ENCODE assay signal across 8 cellular contexts in the genomic region with DNA sequence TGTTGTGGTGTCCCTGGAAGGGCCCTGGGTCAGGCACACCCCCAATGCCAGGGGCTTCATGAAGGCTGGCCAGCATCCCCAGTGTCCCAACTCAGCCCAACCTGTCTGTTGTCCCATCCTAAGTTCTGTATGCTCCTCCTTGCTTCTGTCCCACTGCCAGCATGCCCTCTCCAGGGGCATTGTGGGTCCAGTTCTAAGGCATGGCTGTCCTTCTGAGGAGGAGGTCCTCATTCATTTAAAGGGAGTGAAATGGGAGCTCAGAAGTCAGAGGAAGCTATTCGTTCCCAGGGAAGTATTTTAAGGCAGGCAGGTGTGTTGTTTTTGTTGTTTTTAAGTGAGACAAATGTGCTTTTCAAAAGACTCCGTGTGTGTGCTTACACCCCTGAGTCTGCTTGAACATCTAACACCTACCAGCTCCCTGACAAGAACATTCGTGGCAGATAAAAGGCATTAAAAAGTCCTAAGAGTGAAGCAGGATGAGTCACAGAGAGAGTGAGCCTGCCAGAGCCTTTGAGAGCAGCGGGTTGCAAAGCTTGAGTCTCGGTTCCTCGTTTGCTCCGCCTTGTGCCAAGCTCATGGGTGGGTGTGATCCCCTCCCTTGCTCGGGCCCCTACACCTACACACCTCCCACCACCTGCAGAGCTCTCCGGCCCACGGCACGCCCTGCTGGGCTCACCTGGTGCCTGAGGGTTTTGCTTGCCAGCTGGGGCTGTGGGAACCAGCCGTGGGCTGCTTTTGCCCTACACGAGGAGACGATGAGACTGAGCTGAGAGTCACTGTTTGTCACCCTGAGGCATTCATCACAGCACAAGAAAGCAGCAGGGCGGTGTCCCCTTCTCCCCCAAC.
A peak's percentile ranks its signal among the peaks of the same experiment; 100 is the strongest.
DNase-seq lines count a peak whose midpoint lies in the region; ATAC-seq and TF ChIP-seq lines count a peak whose summit lies in the region.

No MANE protein-coding gene starts in this region.

- CTCF ChIA-PET in AG04449 (lab: Yijun Ruan, JAX) = interaction anchor here (1.2 to 1.5 kb wide), 3 partner anchors 16 to 289 kb away, joined by 3 to 4 read pairs (median 4); no protein-coding TSS in a partner anchor

- DNase-seq in AG04449 (ENCODE audit: low read depth, low spot score) = peak; percentile 26
- DNase-seq in RWPE2 (ENCODE audit: low spot score) = no peak
- DNase-seq in chondrocyte (ENCODE audit: low spot score) = no peak
- DNase-seq in stimulated activated CD4-positive, alpha-beta T cell treated with anti-CD3 and anti-CD28 coated beads, Interleukin-1b, Interleukin-23, amount 100 ng/mL, for 4 hours (ENCODE audit: low read depth in 2 of 2) = peak; percentile 20 to 45
- no peak for DNase-seq in body of pancreas
- DNase-seq in NCI-H1092 (lab: John Stamatoyannopoulos, UW) = no peak

- H3K9me3 ChIP-seq in RWPE2 (ENCODE audit: severe bottlenecking) (no peaks in the 10 kb centered on the region), body of pancreas (no peaks in the 10 kb centered on the region)

- POLR2A ChIA-PET in AG04449 (lab: Yijun Ruan, JAX) = no interaction called here

- peaks cover 23% of the 10 kb centered on the region for H3K36me3 ChIP-seq in RWPE2 (ENCODE audit: low read depth)
- H3K36me3 ChIP-seq in body of pancreas (replicated peaks in 1 of 2; ENCODE audit: insufficient read depth in 1 of 2, low read depth in 2 of 2) = no peaks in the 10 kb centered on the region

- H3K4me3 ChIP-seq in AG04449 (ENCODE audit: low read depth, low read length) = no peak overlapping the region
- H3K4me3 ChIP-seq in RWPE2 (ENCODE audit: severe bottlenecking) = no peak overlapping the region
- no peak overlapping the region for H3K4me3 ChIP-seq in body of pancreas

- H3K36me3 Mint-ChIP-seq in chondrocyte (ENCODE audit: low read depth) = no peaks in the 10 kb centered on the region

- TF ChIP-seq POLR2A in body of pancreas (IDR thresholded peaks at IDR 0.05) = no peak

- H3K4me1 Mint-ChIP-seq in chondrocyte (ENCODE audit: low read depth) = peaks cover 22% of the 10 kb centered on the region

- H3K4me3 Mint-ChIP-seq in chondrocyte (ENCODE audit: unreplicated experiment) = peak overlapping the region; percentile 47

- H3K27ac ChIP-seq in RWPE2 (ENCODE audit: poor library complexity, severe bottlenecking) (no peak overlapping the region), body of pancreas (no peak overlapping the region)

- peaks cover 11% of the 10 kb centered on the region for H3K27me3 Mint-ChIP-seq in chondrocyte (ENCODE audit: low read depth)

- peaks cover 9% of the 10 kb centered on the region for H3K4me1 ChIP-seq in RWPE2 (ENCODE audit: insufficient read depth, poor library complexity, severe bottlenecking)
- H3K4me1 ChIP-seq in body of pancreas = no peaks in the 10 kb centered on the region

- H3K9me3 Mint-ChIP-seq in chondrocyte (ENCODE audit: low read depth) = no peaks in the 10 kb centered on the region

- 23 to 24% methylated on average over 11 to 15 of the region's 15 CpGs for WGBS in body of pancreas, 2 donors

- intact Hi-C loops in body of pancreas (cut with DNase I) = no loop called here

- peak; percentile 89 for ATAC-seq in GM18907 (IDR thresholded peaks at IDR 0.05; ENCODE audit: unreplicated experiment)
- ATAC-seq in HG02981 (IDR thresholded peaks at IDR 0.05; ENCODE audit: unreplicated experiment) = peak; percentile 84
- ATAC-seq in RWPE2 (ENCODE audit: low read depth) = peak; percentile 84
- ATAC-seq in body of pancreas = no peak

- H3K27me3 ChIP-seq in RWPE2 (ENCODE audit: insufficient read depth, poor library complexity, severe bottlenecking) (no peaks in the 10 kb centered on the region), body of pancreas (no peaks in the 10 kb centered on the region)

- no peak overlapping the region for H3K27ac Mint-ChIP-seq in chondrocyte (ENCODE audit: unreplicated experiment)

- TF ChIP-seq CTCF in AG04449 (IDR thresholded peaks at IDR 0.05; ENCODE audit: insufficient read depth, low read length, missing control alignments) (no peak), RWPE2 (IDR thresholded peaks at IDR 0.05; ENCODE audit: poor library complexity, severe bottlenecking) (no peak), chondrocyte (IDR thresholded peaks at IDR 0.05) (no peak), body of pancreas (IDR thresholded peaks at IDR 0.05) (no peak)

Comparison
In these comparisons a context has a peak if more than half of its experiments do, and no peak if none do; other contexts are left out.
1. DNase-seq: peak in AG04449 (single experiment) and stimulated activated CD4-positive, alpha-beta T cell treated with anti-CD3 and anti-CD28 coated beads, Interleukin-1b, Interleukin-23, amount 100 ng/mL, for 4 hours (2 of 2); none in RWPE2 (single experiment), chondrocyte (single experiment), body of pancreas (0 of 4) and NCI-H1092 (single experiment).